In the genomic region with DNA sequence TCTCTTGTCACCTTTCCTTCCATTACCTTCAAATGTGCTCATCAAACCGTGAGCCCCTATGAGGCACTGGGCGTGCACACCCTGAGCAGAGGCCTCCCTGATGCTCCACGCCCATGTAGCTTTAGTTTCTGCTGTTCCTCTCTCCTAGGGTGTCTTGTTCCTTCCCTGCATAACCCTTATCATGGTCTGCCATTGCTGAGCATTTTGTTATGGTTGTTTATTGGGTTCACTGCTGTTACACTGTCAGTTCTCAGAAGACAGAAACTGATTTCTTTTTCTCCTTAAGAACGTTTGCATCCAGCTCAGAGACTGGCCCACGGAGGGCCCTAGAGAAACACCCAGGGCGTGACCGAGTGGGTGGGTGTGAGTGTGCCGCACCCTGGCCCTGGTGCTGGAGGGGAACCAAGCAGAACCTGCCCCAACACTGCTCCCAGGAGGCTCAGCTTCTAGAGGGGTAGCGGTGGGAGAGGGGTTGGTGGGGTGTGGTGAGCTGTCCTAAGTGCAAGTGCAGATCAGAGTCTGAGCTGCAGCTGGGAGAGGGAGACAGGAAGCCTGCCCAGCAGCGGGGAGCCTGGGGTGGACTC, we compare ENCODE assay signal across 18 cellular contexts.
"Had no signal": no experiment of that assay in that cellular context is flagged by ENCODE, and none has a peak within 500 bp of the region (broad histone marks: within the 10 kb centered on the region; RNA-seq: fewer than 3 reads in every experiment).

No MANE protein-coding gene starts in this region.

- H3K36me3 ChIP-seq: ascending aorta, cardiac muscle cell, colonic mucosa, gastroesophageal sphincter, suprapubic skin, upper lobe of left lung had no signal

- ATAC-seq: activated CD4-positive, CD25-positive, alpha-beta regulatory T cell treated with anti-CD3 and anti-CD28 coated beads, Interleukin-2, amount 50 U/mL, for 24 hours; activated CD8-positive, alpha-beta memory T cell treated with anti-CD3 and anti-CD28 coated beads, Interleukin-2, amount 10 ng/mL, durations not matched to agents 7 days and 5 days; activated naive CD8-positive, alpha-beta T cell treated with anti-CD3 and anti-CD28 coated beads, Interleukin-2, amount 50 U/mL, for 24 hours; gastroesophageal sphincter; left ventricle myocardium superior had no signal

- H3K4me1 ChIP-seq: ascending aorta, colonic mucosa, upper lobe of left lung had no signal

- FAIRE-seq: kidney had no signal

- H3K4me3 ChIP-seq: ascending aorta, cardiac muscle cell, colonic mucosa, gastroesophageal sphincter, suprapubic skin, upper lobe of left lung had no signal

- H3K9me3 ChIP-seq: ascending aorta, colonic mucosa, gastroesophageal sphincter, suprapubic skin, upper lobe of left lung had no signal

- H3K27ac ChIP-seq: ascending aorta, cardiac muscle cell, colonic mucosa, gastroesophageal sphincter, suprapubic skin, upper lobe of left lung had no signal

- H3K4me1 Mint-ChIP-seq: activated naive CD8-positive, alpha-beta T cell treated with anti-CD3 and anti-CD28 coated beads, Interleukin-2, amount 50 U/mL, for 24 hours had no signal

- H3K27ac Mint-ChIP-seq: activated CD8-positive, alpha-beta memory T cell treated with anti-CD3 and anti-CD28 coated beads, Interleukin-2, amount 10 ng/mL, durations not matched to agents 7 days and 5 days; activated naive CD8-positive, alpha-beta T cell treated with anti-CD3 and anti-CD28 coated beads, Interleukin-2, amount 50 U/mL, for 24 hours; activated T-cell treated with anti-CD3 and anti-CD28 coated beads, Interleukin-2, amount 50 U/mL, for 24 hours; T-helper 1 cell treated with Interleukin-12 subunit alpha and Interleukin-12 subunit beta and Interleukin-4 antibody, amounts not matched to agents 30 μg/mL and 1 μg/mL, for 36 hours had no signal

- H3K4me3 Mint-ChIP-seq: activated CD8-positive, alpha-beta memory T cell treated with anti-CD3 and anti-CD28 coated beads, Interleukin-2, amount 10 ng/mL, durations not matched to agents 7 days and 5 days; activated naive CD8-positive, alpha-beta T cell treated with anti-CD3 and anti-CD28 coated beads, Interleukin-2, amount 50 U/mL, for 24 hours; activated T-cell treated with anti-CD3 and anti-CD28 coated beads, Interleukin-2, amount 50 U/mL, for 24 hours; T-helper 1 cell treated with Interleukin-12 subunit alpha and Interleukin-12 subunit beta and Interleukin-4 antibody, amounts not matched to agents 30 μg/mL and 1 μg/mL, for 36 hours had no signal

- H3K27me3 ChIP-seq: ascending aorta, cardiac muscle cell, colonic mucosa, upper lobe of left lung had no signal

- H3K9me3 Mint-ChIP-seq: activated naive CD8-positive, alpha-beta T cell treated with anti-CD3 and anti-CD28 coated beads, Interleukin-2, amount 50 U/mL, for 24 hours; activated T-cell treated with anti-CD3 and anti-CD28 coated beads, Interleukin-2, amount 50 U/mL, for 24 hours; T-helper 1 cell treated with Interleukin-12 subunit alpha and Interleukin-12 subunit beta and Interleukin-4 antibody, amounts not matched to agents 30 μg/mL and 1 μg/mL, for 36 hours had no signal

- DNase-seq: activated CD4-positive, alpha-beta T cell treated with anti-CD3 and anti-CD28 coated beads, Interleukin-2, amount 50 U/mL, for 4 hours; activated CD8-positive, alpha-beta memory T cell treated with anti-CD3 and anti-CD28 coated beads, Interleukin-2, amount 10 ng/mL, durations not matched to agents 7 days and 5 days; activated gamma-delta T cell treated with Interleukin-2 at 50 U/mL for 16 hours; activated naive CD8-positive, alpha-beta T cell treated with anti-CD3 and anti-CD28 coated beads, Interleukin-2, amount 50 U/mL, for 24 hours; activated T-cell treated with anti-CD3 and anti-CD28 coated beads, Interleukin-2, amount 50 U/mL, for 24 hours; colonic mucosa; effector CD4-positive, alpha-beta T cell; kidney; left ventricle myocardium superior; stimulated activated CD4-positive, alpha-beta T cell treated with anti-CD3 and anti-CD28 coated beads, Interleukin-2, amount 100 ng/mL, for 24 hours; stimulated activated naive CD4-positive, alpha-beta T cell treated with Interleukin-2 at 50 U/mL for 16 hours; upper lobe of left lung had no signal
